ENCODE assay signal across 9 cellular contexts in genomic region chr3:123025642-123026521, GRCh38. TPM values are rescaled to one million over a fixed set of nuclear protein-coding genes. Genes with fewer than 3 reads are reported as not detected.
DNase-seq lines count a peak whose midpoint lies in the region; ATAC-seq and TF ChIP-seq lines count a peak whose summit lies in the region.
"Had no signal": no experiment of that assay in that cellular context is flagged by ENCODE, and none has a peak within 500 bp of the region (broad histone marks: within the 10 kb centered on the region; RNA-seq: fewer than 3 reads in every experiment).

No MANE protein-coding gene starts in this region.

- H3K27ac ChIP-seq in A673 (ENCODE audit: low read depth, low read length, poor library complexity, severe bottlenecking), result no peak overlapping the region
- peak overlapping the region; percentile 34 for H3K27ac ChIP-seq in HUES48 (ENCODE audit: low read depth, low read length)
- no peak overlapping the region for H3K27ac ChIP-seq in effector memory CD4-positive, alpha-beta T cell (ENCODE audit: insufficient read depth, low read length, poor library complexity, severe bottlenecking)

- in situ Hi-C loops in G401 (cut with HindIII; ENCODE audit: low sequenced_read_pairs), result no loop called here

- CTCF ChIA-PET in A673 (lab: Charles Lee), result no interaction called here

- H3K4me3 ChIP-seq in A673 (ENCODE audit: low read depth, low read length, poor library complexity, severe bottlenecking), result no peak overlapping the region
- peak overlapping the region; percentile 74 for H3K4me3 ChIP-seq in HUES48 (ENCODE audit: low read depth, low read length)
- peak overlapping the region; percentile 65 for H3K4me3 ChIP-seq in effector memory CD4-positive, alpha-beta T cell (ENCODE audit: insufficient read depth, low read depth, low read length, poor library complexity, severe bottlenecking)

- intact Hi-C loops in A673 (cut with micrococcal nuclease; ENCODE audit: unreplicated experiment), result loop anchor here (5.0 kb wide), 2 partner anchors 231 to 464 kb away; partner anchors contain the start of genes DTX3L and PARP9

- POLR2A ChIA-PET in A673 (lab: Charles Lee; ENCODE audit: low non-redundant PET), result no interaction called here

- peaks cover 18% of the 10 kb centered on the region for H3K4me1 ChIP-seq in A673 (ENCODE audit: insufficient read depth, low read length, poor library complexity, severe bottlenecking)
- H3K4me1 ChIP-seq in HUES48 (ENCODE audit: control insufficient read depth, insufficient read depth, low read length), result peaks cover 47% of the 10 kb centered on the region
- peaks cover 13% of the 10 kb centered on the region for H3K4me1 ChIP-seq in effector memory CD4-positive, alpha-beta T cell (ENCODE audit: control insufficient read depth, insufficient read depth, low read length, poor library complexity, severe bottlenecking)

- no TSS peak for BruUV-seq in A673 (replicated peaks; lab: Mats Ljungman, UMichigan)

- DNase-seq in A673 (ENCODE audit: low spot score) (peak; percentile 45), naive B cell (peak; percentile 13), HT-29 (ENCODE audit: low spot score) (no peak), G401 (ENCODE audit: low spot score) (no peak), NCI-H146 (lab: John Stamatoyannopoulos, UW) (no peak)
- no peak for DNase-seq in effector memory CD4-positive, alpha-beta T cell
- DNase-seq: GF-D8 had no signal

- H3K36me3 ChIP-seq in A673 (ENCODE audit: insufficient read depth, low read length, poor library complexity, severe bottlenecking), result no peaks in the 10 kb centered on the region
- no peaks in the 10 kb centered on the region for H3K36me3 ChIP-seq in HUES48 (ENCODE audit: control insufficient read depth, insufficient read depth, low read length)
- H3K36me3 ChIP-seq in effector memory CD4-positive, alpha-beta T cell (ENCODE audit: control insufficient read depth, insufficient read depth, low read length), result no peaks in the 10 kb centered on the region

- H3K4me3 Mint-ChIP-seq in naive B cell, result peak overlapping the region; percentile 75 to 92 (median 84)

- H3K27me3 ChIP-seq in A673 (replicated peaks; ENCODE audit: insufficient read depth, low read depth, low read length, poor library complexity) (peaks cover 95% of the 10 kb centered on the region), HUES48 (ENCODE audit: control insufficient read depth, insufficient read depth, low read length) (peaks cover 55% of the 10 kb centered on the region)
- peaks cover 24% of the 10 kb centered on the region for H3K27me3 ChIP-seq in effector memory CD4-positive, alpha-beta T cell (replicated peaks; ENCODE audit: control insufficient read depth, insufficient read depth, low read length, poor library complexity, severe bottlenecking)

- H3K27ac Mint-ChIP-seq in naive B cell, result peak overlapping the region in 2 of 6 donors; percentile 60 to 87

- H3K9me3 ChIP-seq in A673 (ENCODE audit: low read depth, low read length, poor library complexity, severe bottlenecking) (no peaks in the 10 kb centered on the region), HUES48 (ENCODE audit: control insufficient read depth, insufficient read depth, low read length) (no peaks in the 10 kb centered on the region)
- H3K9me3 ChIP-seq in effector memory CD4-positive, alpha-beta T cell (ENCODE audit: control insufficient read depth, low read length), result no peaks in the 10 kb centered on the region

- ATAC-seq in naive B cell (ENCODE audit: low read depth in 2 of 2) (peak; percentile 23 to 27), GM19395 (IDR thresholded peaks at IDR 0.05; ENCODE audit: unreplicated experiment) (no peak)

- no peak for TF ChIP-seq CTCF in A673 (conservative IDR thresholded peaks at IDR 0.05; ENCODE audit: low read depth, low read length)

- peaks cover 16 to 25% (median 16%) of the 10 kb centered on the region in 3 donors for H3K4me1 Mint-ChIP-seq in naive B cell

- peaks cover 20 to 63% (median 31%) of the 10 kb centered on the region in 3 donors for H3K27me3 Mint-ChIP-seq in naive B cell

- no peaks in the 10 kb centered on the region for H3K9me3 Mint-ChIP-seq in naive B cell

- peaks cover 0 to 7% of the 10 kb centered on the region in 2 donors for H3K36me3 Mint-ChIP-seq in naive B cell

- no peak overlapping the region for H3K9ac ChIP-seq in HUES48 (ENCODE audit: low read depth, low read length)

RNA-seq across cellular contexts. Expression of gene SEMA5B, which starts 1.7 kb away (rescaled TPM):
- total RNA-seq in A673 (2021), result 7.6 and 9.2 TPM in 2 replicates
- polyA plus RNA-seq in naive B cell (ENCODE audit: low read depth in 6 of 6), result not detected
- total RNA-seq in HT-29 (2014; rRNA removed; shearing (Covaris generic)), result not detected in 2 replicates
- 0.03 TPM in 1 of 2 replicates, not detected in the other for total RNA-seq in G401 (2014; rRNA removed; shearing (Covaris generic))

RNA-seq across cellular contexts. Expression of gene PDIA5, which starts 40.9 kb away (rescaled TPM):
- total RNA-seq in A673 (2021), result 28.6 and 33.4 TPM in 2 replicates
- polyA plus RNA-seq in naive B cell (ENCODE audit: low read depth in 6 of 6), result 1 to 10 TPM; 1.7 to 4.4 (median 2.2) TPM
- total RNA-seq in HT-29 (2014; rRNA removed; shearing (Covaris generic)), result 18.5 and 22.8 TPM in 2 replicates
- 26.0 and 26.4 TPM in 2 replicates for total RNA-seq in G401 (2014; rRNA removed; shearing (Covaris generic))

Comparison
In these comparisons a context has a peak if more than half of its experiments do, and no peak if none do; other contexts are left out.
1. DNase-seq: peak in A673 (single experiment) and naive B cell (single experiment); none in effector memory CD4-positive, alpha-beta T cell (0 of 3), HT-29 (single experiment), G401 (single experiment) and NCI-H146 (single experiment).